ENCODE assay signal across 10 cellular contexts in genomic region chr13:31946091-31946770, GRCh38.
DNase-seq lines count a peak whose midpoint lies in the region; ATAC-seq and TF ChIP-seq lines count a peak whose summit lies in the region.
"Had no signal": no experiment of that assay in that cellular context is flagged by ENCODE, and none has a peak within 500 bp of the region (broad histone marks: within the 10 kb centered on the region; RNA-seq: fewer than 3 reads in every experiment).

No MANE protein-coding gene starts in this region.

- ATAC-seq in RWPE2 (ENCODE audit: low read depth) = no peak

- H3K27ac ChIP-seq in RWPE2 (ENCODE audit: poor library complexity, severe bottlenecking) = peak overlapping the region; percentile 42

- H3K9me3 ChIP-seq in RWPE2 (ENCODE audit: severe bottlenecking) = no peaks in the 10 kb centered on the region

- peaks cover 9% of the 10 kb centered on the region for H3K4me1 ChIP-seq in RWPE2 (ENCODE audit: insufficient read depth, poor library complexity, severe bottlenecking)

- no peaks in the 10 kb centered on the region for H3K27me3 ChIP-seq in RWPE2 (ENCODE audit: insufficient read depth, poor library complexity, severe bottlenecking)

- H3K4me3 ChIP-seq in RWPE2 (ENCODE audit: severe bottlenecking) (no peak overlapping the region), fibroblast of pulmonary artery (replicated peaks; ENCODE audit: low read depth, low read length) (no peak overlapping the region), skeletal muscle cell (ENCODE audit: low read depth, low read length) (peak overlapping the region; percentile 29)

- DNase-seq in GM03348 (ENCODE audit: low spot score) (peak; percentile 70), RWPE2 (ENCODE audit: low spot score) (no peak), fibroblast of pulmonary artery (ENCODE audit: low read depth) (peak; percentile 34), skeletal muscle cell (ENCODE audit: low read depth) (no peak), NCI-H510A (lab: John Stamatoyannopoulos, UW) (no peak), cortex of kidney (lab: John Stamatoyannopoulos, UW) (no peak)
- no peak for DNase-seq in activated CD4-positive, alpha-beta T cell treated with anti-CD3 and anti-CD28 coated beads for 1 hour
- DNase-seq: activated B cell treated with CpG ODN at 0.5 μM for 24 hours; aorta; stimulated activated CD4-positive, alpha-beta T cell treated with anti-CD3 and anti-CD28 coated beads, Interleukin-4, amount 100 ng/mL, for 24 hours had no signal

- H3K36me3 ChIP-seq in RWPE2 (ENCODE audit: low read depth) = no peaks in the 10 kb centered on the region

- no peak for TF ChIP-seq CTCF in RWPE2 (IDR thresholded peaks at IDR 0.05; ENCODE audit: poor library complexity, severe bottlenecking)
- no peak for TF ChIP-seq CTCF in fibroblast of pulmonary artery (IDR thresholded peaks at IDR 0.05; ENCODE audit: low read length, missing control alignments)

Comparison
In these comparisons a context has a peak if more than half of its experiments do, and no peak if none do; other contexts are left out.
1. DNase-seq: peak in GM03348 (single experiment) and fibroblast of pulmonary artery (single experiment); none in RWPE2 (single experiment), skeletal muscle cell (single experiment), NCI-H510A (single experiment), cortex of kidney (single experiment) and activated CD4-positive, alpha-beta T cell treated with anti-CD3 and anti-CD28 coated beads for 1 hour (single experiment).